ENCODE assay signal across 10 cellular contexts in the genomic region with DNA sequence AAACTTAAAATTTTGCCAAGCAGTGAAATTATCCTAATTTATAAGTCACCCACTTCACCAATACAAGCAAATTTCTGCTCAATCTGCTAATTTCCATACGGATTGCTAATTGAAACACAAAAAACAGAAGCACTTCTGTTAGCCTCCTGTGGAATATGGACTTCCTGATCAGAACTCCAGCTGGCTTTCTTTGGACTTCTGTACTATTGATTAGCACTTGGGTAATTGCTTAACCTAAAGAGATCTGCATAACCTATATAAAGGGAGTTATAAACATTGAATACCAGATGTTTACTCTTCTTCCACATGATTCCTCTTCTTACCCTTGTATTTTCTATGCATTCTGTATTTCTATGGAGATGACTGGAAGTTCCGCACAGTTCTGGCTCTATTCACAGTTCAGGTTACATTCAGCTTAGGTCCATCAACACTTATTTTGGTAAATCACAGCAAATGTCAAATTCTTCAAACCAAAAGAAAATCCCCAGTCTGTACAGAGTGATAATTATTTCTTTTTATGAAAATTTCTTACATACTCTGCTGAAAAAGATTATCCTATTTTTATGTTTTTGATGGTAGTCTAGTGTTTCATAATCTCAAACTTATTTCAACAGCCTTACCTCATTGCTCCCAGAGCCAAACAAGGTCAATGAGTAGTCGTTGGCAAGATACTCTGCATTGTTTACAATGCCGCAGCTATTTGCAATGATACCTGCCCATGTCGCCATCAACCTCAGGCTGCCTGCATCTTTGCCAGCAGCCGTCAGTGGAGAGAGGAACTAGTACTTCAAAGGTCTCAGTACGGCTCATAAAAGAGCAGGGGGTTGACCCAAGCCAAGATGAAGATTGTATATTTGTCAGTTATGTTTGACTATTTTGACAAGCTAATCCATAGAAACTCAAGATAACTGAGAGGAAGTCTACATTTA.
DNase-seq lines count a peak whose midpoint lies in the region; ATAC-seq and TF ChIP-seq lines count a peak whose summit lies in the region.
"Had no signal": no experiment of that assay in that cellular context is flagged by ENCODE, and none has a peak within 500 bp of the region (broad histone marks: within the 10 kb centered on the region; RNA-seq: fewer than 3 reads in every experiment).

No MANE protein-coding gene starts in this region.

- peak; percentile 91 for ATAC-seq in left lung
- ATAC-seq: K562 had no signal

- intact Hi-C loops in left lung (cut with DNase I), result no loop called here
- intact Hi-C loops in spleen (cut with DNase I; ENCODE audit: low total_unique reads), result loop anchor here (10.0 kb wide), 1 partner anchor 219 kb away; no protein-coding TSS in a partner anchor
- intact Hi-C loops in dorsolateral prefrontal cortex (cut with DNase I), result no loop called here

- H3K27me3 ChIP-seq in left lung (no peaks in the 10 kb centered on the region), spleen (replicated peaks in 1 of 7) (no peaks in the 10 kb centered on the region), dorsolateral prefrontal cortex (no peaks in the 10 kb centered on the region)

- in situ Hi-C loops in KBM-7 (cut with MboI; ENCODE audit: low pct_unique_long_range_greater_than_20kb, low sequenced_read_pairs), result no loop called here

- H3K27ac ChIP-seq in left lung (peak overlapping the region; percentile 23 to 34), spleen (no peak overlapping the region), dorsolateral prefrontal cortex (no peak overlapping the region)

- H3K4me3 ChIP-seq in left lung (no peak overlapping the region), spleen (no peak overlapping the region), dorsolateral prefrontal cortex (no peak overlapping the region)
- H3K4me3 ChIP-seq: K562 had no signal

- DNase-seq in AG20443 (ENCODE audit: low spot score) (peak; percentile 21), KBM-7 (peak; percentile 15), amniotic epithelial cell (ENCODE audit: low read depth) (peak; percentile 95), left lung (peak in 1 of 2 donors; percentile 68), spleen (no peak), dorsolateral prefrontal cortex (no peak), amniotic stem cell (lab: John Stamatoyannopoulos, UW) (no peak)
- no peak for DNase-seq in stimulated activated CD4-positive, alpha-beta T cell treated with anti-CD3 and anti-CD28 coated beads, Interleukin-2, amount 100 ng/mL, for 24 hours
- DNase-seq: activated B cell treated with CpG ODN at 0.5 μM for 24 hours had no signal

- TF ChIP-seq POLR2A in spleen (IDR thresholded peaks at IDR 0.05), result no peak

- H3K4me1 ChIP-seq in left lung (peaks cover 13 to 26% of the 10 kb centered on the region in 2 donors), spleen (peaks cover 0 to 4% (median 0%) of the 10 kb centered on the region in 6 donors)

- WGBS in spleen, 5 donors, result 52 to 64% (median 61%) methylated on average over 7 of the region's 7 CpGs

- H3K9me3 ChIP-seq in left lung (no peaks in the 10 kb centered on the region), spleen (no peaks in the 10 kb centered on the region)

- TF ChIP-seq CTCF in left lung (IDR thresholded peaks at IDR 0.05) (no peak), spleen (IDR thresholded peaks at IDR 0.05 in 8 of 11, conservative IDR thresholded peaks at IDR 0.05 in 3 of 11) (no peak), dorsolateral prefrontal cortex (IDR thresholded peaks at IDR 0.05 in 54 of 56, conservative IDR thresholded peaks at IDR 0.05 in 2 of 56; ENCODE audit: low read depth in 1 of 56, partially characterized antibody in 56 of 56) (no peak)

- H3K36me3 ChIP-seq in left lung, result no peaks in the 10 kb centered on the region
- no peaks in the 10 kb centered on the region for H3K36me3 ChIP-seq in spleen

Comparison
In these comparisons a context has a peak if more than half of its experiments do, and no peak if none do; other contexts are left out.
1. DNase-seq: peak in AG20443 (single experiment), KBM-7 (single experiment) and amniotic epithelial cell (single experiment); none in spleen (single experiment), dorsolateral prefrontal cortex (0 of 10), amniotic stem cell (single experiment) and stimulated activated CD4-positive, alpha-beta T cell treated with anti-CD3 and anti-CD28 coated beads, Interleukin-2, amount 100 ng/mL, for 24 hours (0 of 2).
2. H3K27ac ChIP-seq: peak in left lung (2 of 2); none in spleen (0 of 8) and dorsolateral prefrontal cortex (0 of 59).